2 cellular contexts compared by ENCODE assay signal in the genomic region with DNA sequence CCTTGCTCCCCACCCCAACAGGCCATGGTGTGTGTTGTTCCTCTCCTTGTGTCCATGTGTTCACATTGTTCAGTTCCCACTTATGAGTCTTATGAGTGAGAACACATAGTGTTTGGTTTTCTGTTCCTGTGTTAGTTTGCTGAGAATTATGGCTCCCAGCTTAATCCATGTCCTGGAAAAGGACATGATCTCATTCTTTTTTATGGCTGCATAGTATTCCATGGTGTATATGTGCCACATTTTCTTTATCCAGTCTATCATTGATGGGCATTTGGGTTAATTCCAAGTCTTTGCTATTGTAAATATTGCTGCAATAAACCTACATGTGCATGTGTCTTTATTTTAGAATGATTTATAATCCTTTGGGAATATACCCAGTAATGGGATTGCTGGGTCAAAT. TPM values are rescaled to one million over a fixed set of nuclear protein-coding genes. Genes with fewer than 3 reads are reported as not detected.
"Had no signal": no experiment of that assay in that cellular context is flagged by ENCODE, and none has a peak within 500 bp of the region (broad histone marks: within the 10 kb centered on the region; RNA-seq: fewer than 3 reads in every experiment).

No MANE protein-coding gene starts in this region.

RNA-seq across cellular contexts. Expression of gene TSHZ2, which starts 5.6 kb away (rescaled TPM):
- total RNA-seq: HepG2, HT1080 had no signal
